ENCODE assay signal across 8 cellular contexts in the genomic region with DNA sequence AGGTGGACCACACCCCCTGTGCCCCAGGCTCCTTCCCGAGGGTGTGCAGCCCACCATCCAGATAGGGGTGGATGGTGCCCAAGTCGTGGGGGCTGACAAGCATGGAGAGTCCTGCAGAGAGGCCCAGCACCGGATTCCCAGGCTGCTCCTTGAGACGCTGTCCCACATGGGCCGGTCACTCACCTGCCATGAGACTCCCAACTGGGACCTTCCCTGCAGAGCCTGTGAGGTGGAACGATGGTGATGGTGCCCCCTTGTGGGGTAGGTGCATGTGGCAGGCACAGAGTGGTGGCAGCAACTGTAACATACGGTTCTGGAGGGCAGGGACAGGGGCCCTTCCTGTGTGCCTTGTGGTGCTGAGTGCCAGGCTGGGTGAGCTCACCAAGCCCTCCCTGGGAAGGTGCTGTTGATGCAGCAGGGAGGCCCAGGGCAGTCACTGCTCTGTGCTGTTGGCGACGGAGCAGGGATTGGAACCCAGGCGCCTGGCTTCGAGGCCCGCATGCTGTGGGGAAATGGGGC. TPM values are rescaled to one million over a fixed set of nuclear protein-coding genes. Genes with fewer than 3 reads are reported as not detected.
DNase-seq lines count a peak whose midpoint lies in the region; ATAC-seq, FAIRE-seq and TF ChIP-seq lines count a peak whose summit lies in the region.

No MANE protein-coding gene starts in this region.

- H3K4me3 Mint-ChIP-seq in CD4-positive, CD25-positive, alpha-beta regulatory T cell, result no peak overlapping the region

- H3K4me3 ChIP-seq in CD4-positive, CD25-positive, alpha-beta regulatory T cell (ENCODE audit: low read depth, low read length), result no peak overlapping the region
- H3K4me3 ChIP-seq in fibroblast of the aortic adventitia (ENCODE audit: low read depth, low read length), result no peak overlapping the region

- peak; percentile 78 for TF ChIP-seq CTCF in fibroblast of the aortic adventitia (IDR thresholded peaks at IDR 0.05; ENCODE audit: insufficient read depth, low read length)

- no peaks in the 10 kb centered on the region for H3K27me3 ChIP-seq in CD4-positive, CD25-positive, alpha-beta regulatory T cell (ENCODE audit: control insufficient read depth, insufficient read depth, low read length)

- no peaks in the 10 kb centered on the region for H3K9me3 ChIP-seq in CD4-positive, CD25-positive, alpha-beta regulatory T cell (ENCODE audit: control insufficient read depth in 2 of 2, low read length in 2 of 2)

- H3K27me3 Mint-ChIP-seq in CD4-positive, CD25-positive, alpha-beta regulatory T cell, result no peaks in the 10 kb centered on the region

- peak; percentile 74 to 78 for ATAC-seq in CD4-positive, CD25-positive, alpha-beta regulatory T cell (ENCODE audit: low read depth in 2 of 2)
- ATAC-seq in HG03439 (IDR thresholded peaks at IDR 0.05; ENCODE audit: unreplicated experiment) (no peak), HG03571 (IDR thresholded peaks at IDR 0.05; ENCODE audit: unreplicated experiment) (no peak)

- no peak for FAIRE-seq in H54 (lab: Jason Lieb, UNC)

- H3K36me3 ChIP-seq in CD4-positive, CD25-positive, alpha-beta regulatory T cell (ENCODE audit: control insufficient read depth, insufficient read depth, low read length), result no peaks in the 10 kb centered on the region

- no peak for TF ChIP-seq POLR2A in H54 (IDR thresholded peaks at IDR 0.05; ENCODE audit: low read depth, low read length)

- no peaks in the 10 kb centered on the region for H3K36me3 Mint-ChIP-seq in CD4-positive, CD25-positive, alpha-beta regulatory T cell

- no peak overlapping the region for H3K27ac ChIP-seq in CD4-positive, CD25-positive, alpha-beta regulatory T cell (ENCODE audit: insufficient read depth, low read length, poor library complexity, severe bottlenecking)

- H3K4me1 Mint-ChIP-seq in CD4-positive, CD25-positive, alpha-beta regulatory T cell, result peaks cover 0 to 29% (median 12%) of the 10 kb centered on the region in 4 donors

- peak; percentile 34 to 73 (median 51) for DNase-seq in CD4-positive, CD25-positive, alpha-beta regulatory T cell
- DNase-seq in H54 (ENCODE audit: insufficient read length, low spot score) (peak; percentile 45), NOMO-1 treated with dmso at 0.1 percent for 144 hours (lab: John Stamatoyannopoulos, UW; ENCODE audit: unreplicated experiment) (peak; percentile 8), activated T-cell treated with anti-CD3 and anti-CD28 coated beads for 48 hours (ENCODE audit: low read depth) (peak; percentile 65), fibroblast of the aortic adventitia (ENCODE audit: low read depth) (peak; percentile 42), pons (ENCODE audit: low spot score) (peak; percentile 29)

- H3K9me3 Mint-ChIP-seq in CD4-positive, CD25-positive, alpha-beta regulatory T cell, result no peaks in the 10 kb centered on the region

- H3K4me1 ChIP-seq in CD4-positive, CD25-positive, alpha-beta regulatory T cell (ENCODE audit: control insufficient read depth, insufficient read depth, low read length, poor library complexity, severe bottlenecking), result peaks cover 4% of the 10 kb centered on the region

- H3K27ac Mint-ChIP-seq in CD4-positive, CD25-positive, alpha-beta regulatory T cell, result no peak overlapping the region

RNA-seq across cellular contexts. Expression of a gene that starts 33.1 kb away (rescaled TPM):
- total RNA-seq in CD4-positive, CD25-positive, alpha-beta regulatory T cell, result 17.4 TPM
- polyA plus RNA-seq in CD4-positive, CD25-positive, alpha-beta regulatory T cell, result 1 to 10 TPM in 1 of 4 donors, under 1 TPM in 3; 0.61 to 1.0 (median 0.65) TPM
- total RNA-seq in fibroblast of the aortic adventitia (ENCODE audit: low replicate concordance), result 28.0 and 179 TPM in 2 replicates

RNA-seq across cellular contexts. Expression of a gene that starts 34.7 kb away (rescaled TPM):
- 0.72 TPM for total RNA-seq in CD4-positive, CD25-positive, alpha-beta regulatory T cell
- polyA plus RNA-seq in CD4-positive, CD25-positive, alpha-beta regulatory T cell, result under 1 TPM; 0.05 to 0.28 (median 0.15) TPM
- total RNA-seq in fibroblast of the aortic adventitia (ENCODE audit: low replicate concordance), result 0.25 and 0.36 TPM in 2 replicates

RNA-seq across cellular contexts. Expression of a gene that starts 47.0 kb away (rescaled TPM):
- 6.6 TPM for total RNA-seq in CD4-positive, CD25-positive, alpha-beta regulatory T cell
- 10 to 100 TPM; 64.6 to 93.1 (median 79.7) TPM for polyA plus RNA-seq in CD4-positive, CD25-positive, alpha-beta regulatory T cell
- total RNA-seq in fibroblast of the aortic adventitia (ENCODE audit: low replicate concordance), result 12.6 and 16.0 TPM in 2 replicates

RNA-seq across cellular contexts. Expression of a gene that starts 49.8 kb away (rescaled TPM):
- 3.0 TPM for total RNA-seq in CD4-positive, CD25-positive, alpha-beta regulatory T cell
- polyA plus RNA-seq in CD4-positive, CD25-positive, alpha-beta regulatory T cell, result 1 to 10 TPM; 1.8 to 2.5 (median 2.0) TPM
- total RNA-seq in fibroblast of the aortic adventitia (ENCODE audit: low replicate concordance), result 0.27 TPM in 1 of 2 replicates, not detected in the other

RNA-seq across cellular contexts. Expression of a gene that starts 52.0 kb away (rescaled TPM):
- total RNA-seq in CD4-positive, CD25-positive, alpha-beta regulatory T cell, result 54.7 TPM
- 100 to 1,000 TPM; 161 to 182 (median 171) TPM for polyA plus RNA-seq in CD4-positive, CD25-positive, alpha-beta regulatory T cell
- total RNA-seq in fibroblast of the aortic adventitia (ENCODE audit: low replicate concordance), result 6.9 and 10.1 TPM in 2 replicates

Comparison
In these comparisons a context has a peak if more than half of its experiments do, and no peak if none do; other contexts are left out.
1. ATAC-seq: peak in CD4-positive, CD25-positive, alpha-beta regulatory T cell (2 of 2); none in HG03439 (single experiment) and HG03571 (single experiment).
2. DNase-seq: peak in every context shown above with its lines; median percentile 65 in activated T-cell treated with anti-CD3 and anti-CD28 coated beads for 48 hours; 51 in CD4-positive, CD25-positive, alpha-beta regulatory T cell; 45 in H54; 42 in fibroblast of the aortic adventitia; 29 in pons; 8 in NOMO-1 treated with dmso at 0.1 percent for 144 hours.